In genomic region chr1:6491076-6491449, GRCh38 we compare ENCODE assay signal across 8 cellular contexts. TPM values are rescaled to one million over a fixed set of nuclear protein-coding genes. Genes with fewer than 3 reads are reported as not detected.
DNase-seq lines count a peak whose midpoint lies in the region; ATAC-seq and TF ChIP-seq lines count a peak whose summit lies in the region.

No MANE protein-coding gene starts in this region.

- H3K27ac Mint-ChIP-seq in memory B cell = no peak overlapping the region

- peak overlapping the region; percentile 45 to 70 (median 64) for H3K4me3 ChIP-seq in heart right ventricle
- H3K4me3 ChIP-seq in body of pancreas = peak overlapping the region; percentile 58 to 74
- peak overlapping the region; percentile 46 to 53 for H3K4me3 ChIP-seq in uterus

- 40 to 59% methylated on average over 6 of the region's 6 CpGs for WGBS in heart right ventricle, 2 donors
- 10 to 13% methylated on average over 6 of the region's 6 CpGs for WGBS in body of pancreas, 2 donors

- H3K36me3 Mint-ChIP-seq in memory B cell = no peaks in the 10 kb centered on the region

- peaks cover 13 to 92% (median 70%) of the 10 kb centered on the region in 9 donors for H3K4me1 ChIP-seq in heart right ventricle
- peaks cover 32% of the 10 kb centered on the region for H3K4me1 ChIP-seq in body of pancreas
- H3K4me1 ChIP-seq in uterus = peaks cover 0 to 5% of the 10 kb centered on the region in 2 donors

- H3K27me3 ChIP-seq in heart right ventricle (peaks cover 0 to 27% (median 0%) of the 10 kb centered on the region in 7 donors), body of pancreas (peaks cover 0 to 3% of the 10 kb centered on the region in 2 donors), uterus (no peaks in the 10 kb centered on the region)

- H3K36me3 ChIP-seq in heart right ventricle (no peaks in the 10 kb centered on the region), body of pancreas (replicated peaks in 1 of 2; ENCODE audit: insufficient read depth in 1 of 2, low read depth in 2 of 2) (no peaks in the 10 kb centered on the region), uterus (no peaks in the 10 kb centered on the region)

- H3K27ac ChIP-seq in heart right ventricle (peak overlapping the region; percentile 16 to 89 (median 80)), body of pancreas (peak overlapping the region in 3 of 4 donors; percentile 80 to 85 (median 84)), uterus (peak overlapping the region; percentile 19 to 63)

- H3K9me3 ChIP-seq in heart right ventricle = no peaks in the 10 kb centered on the region
- no peaks in the 10 kb centered on the region for H3K9me3 ChIP-seq in body of pancreas
- H3K9me3 ChIP-seq in uterus = no peaks in the 10 kb centered on the region

- no peak for TF ChIP-seq POLR2A in body of pancreas (IDR thresholded peaks at IDR 0.05)
- TF ChIP-seq POLR2A in uterus (IDR thresholded peaks at IDR 0.05) = no peak

- H3K4me3 Mint-ChIP-seq in memory B cell = peak overlapping the region; percentile 74

- ATAC-seq in heart right ventricle (no peak), left cardiac atrium (no peak), body of pancreas (no peak), memory B cell (ENCODE audit: low read depth) (no peak), GM21737 (IDR thresholded peaks at IDR 0.05; ENCODE audit: unreplicated experiment) (no peak)

- peaks cover 16% of the 10 kb centered on the region for H3K27me3 Mint-ChIP-seq in memory B cell

- no peaks in the 10 kb centered on the region for H3K9me3 Mint-ChIP-seq in memory B cell

- intact Hi-C loops in heart right ventricle (cut with DNase I) (loop anchor here in 1 of 10 donors (2.0 kb wide), 1 partner anchor 34 kb away; no protein-coding TSS in a partner anchor), left cardiac atrium (cut with DNase I) (no loop called here), body of pancreas (cut with DNase I) (no loop called here), uterus (cut with DNase I; ENCODE audit: low total_unique reads) (loop anchor here (10.0 kb wide), 1 partner anchor 154 kb away; no protein-coding TSS in a partner anchor)

- DNase-seq in heart right ventricle = no peak
- DNase-seq in left cardiac atrium = no peak
- no peak for DNase-seq in body of pancreas
- no peak for DNase-seq in memory B cell (ENCODE audit: low spot score in 2 of 2)
- no peak for DNase-seq in uterus
- DNase-seq in nucleus accumbens (lab: John Stamatoyannopoulos, UW) = no peak
- no peak for DNase-seq in SK-N-DZ (ENCODE audit: low spot score)

- TF ChIP-seq CTCF in heart right ventricle (IDR thresholded peaks at IDR 0.05) = no peak
- no peak for TF ChIP-seq CTCF in body of pancreas (IDR thresholded peaks at IDR 0.05)
- TF ChIP-seq CTCF in uterus (IDR thresholded peaks at IDR 0.05) = no peak

- peaks cover 17% of the 10 kb centered on the region for H3K4me1 Mint-ChIP-seq in memory B cell

RNA-seq across cellular contexts. Expression of gene PLEKHG5, which starts 0.4 kb away (rescaled TPM):
- 10 to 100 TPM; 10.0 to 18.8 (median 15.3) TPM for total RNA-seq in heart right ventricle
- polyA plus RNA-seq in heart right ventricle = 10 to 100 TPM in 1 of 2 donors, 1 to 10 TPM in 1; 6.6 to 28.7 TPM
- 10 to 100 TPM; 10.7 to 11.8 TPM for total RNA-seq in left cardiac atrium
- total RNA-seq in body of pancreas = 1 to 10 TPM; 5.2 to 8.6 TPM
- total RNA-seq in uterus = 10 to 100 TPM in 2 of 4 donors, 1 to 10 TPM in 2; 2.6 to 23.7 (median 8.2) TPM
- polyA plus RNA-seq in SK-N-DZ (2014; cell fraction: cytosol; rRNA removed) = 4.5 and 5.1 TPM in 2 replicates
- polyA plus RNA-seq in SK-N-DZ (2014; cell fraction: nucleus; rRNA removed) = 25.6 and 27.2 TPM in 2 replicates

RNA-seq across cellular contexts. Expression of gene TNFRSF25, which starts 25.1 kb away (rescaled TPM):
- 10 to 100 TPM in 2 of 10 donors, 1 to 10 TPM in 8; 4.0 to 12.0 (median 7.3) TPM for total RNA-seq in heart right ventricle
- 10 to 100 TPM in 1 of 2 donors, 1 to 10 TPM in 1; 6.6 to 43.1 TPM for polyA plus RNA-seq in heart right ventricle
- 1 to 10 TPM; 5.5 to 5.9 TPM for total RNA-seq in left cardiac atrium
- total RNA-seq in body of pancreas = 10 to 100 TPM in 1 of 2 donors, 1 to 10 TPM in 1; 4.2 to 23.1 TPM
- 10 to 100 TPM in 1 of 4 donors, 1 to 10 TPM in 3; 1.0 to 11.1 (median 4.8) TPM for total RNA-seq in uterus
- 5.9 and 6.6 TPM in 2 replicates for polyA plus RNA-seq in SK-N-DZ (2014; cell fraction: cytosol; rRNA removed)
- 53.5 and 71.1 TPM in 2 replicates for polyA plus RNA-seq in SK-N-DZ (2014; cell fraction: nucleus; rRNA removed)
